6 cellular contexts compared by ENCODE assay signal in genomic region chr9:130958564-130958963, GRCh38. TPM values are rescaled to one million over a fixed set of nuclear protein-coding genes. Genes with fewer than 3 reads are reported as not detected.
"Had no signal": no experiment of that assay in that cellular context is flagged by ENCODE, and none has a peak within 500 bp of the region (broad histone marks: within the 10 kb centered on the region; RNA-seq: fewer than 3 reads in every experiment).

No MANE protein-coding gene starts in this region.

RNA-seq across cellular contexts. Expression of gene FIBCD1, which starts 19.5 kb away (rescaled TPM):
- total RNA-seq: activated B cell treated with CpG ODN at 0.5 μM for 24 hours; activated CD4-positive, alpha-beta memory T cell treated with anti-CD3 and anti-CD28 coated beads for 36 hours; activated CD4-positive, alpha-beta T cell treated with anti-CD3 and anti-CD28 coated beads, Interleukin-2, amount 10 ng/mL, durations not matched to agents 24 days and 14 days; activated T-helper 1 cell treated with anti-CD3 and anti-CD28 coated beads, Interleukin-12 subunit alpha, Interleukin-12 subunit beta, Interleukin-2, Interleukin-4 antibody, amounts not matched to agents 30 ng/mL and 10 ng/mL and 1 ng/mL, durations not matched to agents 14 hours and 24 hours and 36 hours; aorta had no signal

RNA-seq across cellular contexts. Expression of gene LAMC3, which starts 50.4 kb away (rescaled TPM):
- total RNA-seq: activated B cell treated with CpG ODN at 0.5 μM for 24 hours, bronchial epithelial cell had no signal
